Comparison of ENCODE assay signal across 8 cellular contexts in the genomic region with DNA sequence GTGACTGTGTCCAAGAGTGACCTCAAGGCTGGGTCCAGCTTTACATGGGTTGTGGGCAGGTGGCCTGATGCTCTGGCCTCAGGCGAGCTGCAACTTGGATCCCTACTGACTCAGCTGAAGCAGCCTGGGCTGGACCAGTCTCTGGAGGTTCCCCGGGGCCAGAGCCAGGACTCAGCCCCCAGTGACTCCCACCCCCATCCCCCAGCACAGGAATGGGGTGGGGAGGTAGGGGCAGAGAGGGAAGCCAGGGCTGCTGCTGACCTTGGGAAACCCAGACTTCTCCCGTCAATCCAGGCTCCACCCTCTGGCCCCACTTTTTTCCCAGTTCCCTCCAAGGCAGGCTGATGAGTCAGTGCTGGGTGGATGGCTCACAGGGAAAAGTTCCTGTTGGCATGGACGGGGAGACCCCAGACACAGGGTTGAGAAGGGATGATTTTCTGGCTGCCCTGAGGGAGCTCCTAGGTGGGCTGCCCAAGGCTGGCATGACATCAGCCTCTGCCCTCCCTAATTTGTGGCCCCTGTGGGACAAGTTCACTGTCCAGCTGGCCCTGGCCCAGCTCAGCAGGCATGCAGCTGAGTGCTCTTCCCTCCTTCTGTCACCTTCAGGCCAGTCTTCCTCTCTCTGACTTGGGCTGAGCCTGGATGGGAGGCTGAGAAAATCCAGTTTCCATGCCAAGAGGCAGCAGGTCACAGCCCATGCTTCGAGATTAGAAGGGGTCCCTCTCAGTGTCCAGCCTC. TPM values are rescaled to one million over a fixed set of nuclear protein-coding genes. Genes with fewer than 3 reads are reported as not detected.
DNase-seq lines count a peak whose midpoint lies in the region; ATAC-seq and TF ChIP-seq lines count a peak whose summit lies in the region.

No MANE protein-coding gene starts in this region.

- peaks cover 7 to 70% (median 8%) of the 10 kb centered on the region in 3 donors for H3K36me3 Mint-ChIP-seq in CD8-positive, alpha-beta memory T cell
- peaks cover 33% of the 10 kb centered on the region for H3K36me3 Mint-ChIP-seq in activated naive CD8-positive, alpha-beta T cell treated with anti-CD3 and anti-CD28 coated beads, Interleukin-2, amount 10 ng/mL, durations not matched to agents 7 days and 5 days

- H3K9me3 ChIP-seq in CD8-positive, alpha-beta memory T cell (ENCODE audit: low read length), result no peaks in the 10 kb centered on the region
- no peaks in the 10 kb centered on the region for H3K9me3 ChIP-seq in right atrium auricular region

- peaks cover 70% of the 10 kb centered on the region for H3K4me1 ChIP-seq in CD8-positive, alpha-beta memory T cell (ENCODE audit: insufficient read depth, low read length)
- peaks cover 0 to 80% of the 10 kb centered on the region in 2 donors for H3K4me1 ChIP-seq in right atrium auricular region

- H3K36me3 ChIP-seq in CD8-positive, alpha-beta memory T cell (ENCODE audit: insufficient read depth, low read length), result peaks cover 45% of the 10 kb centered on the region
- peaks cover 42% of the 10 kb centered on the region for H3K36me3 ChIP-seq in right atrium auricular region

- H3K27ac Mint-ChIP-seq in CD8-positive, alpha-beta memory T cell, result peak overlapping the region; percentile 97 to 100 (median 99)
- H3K27ac Mint-ChIP-seq in activated naive CD8-positive, alpha-beta T cell treated with anti-CD3 and anti-CD28 coated beads, Interleukin-2, amount 10 ng/mL, durations not matched to agents 7 days and 5 days, result peak overlapping the region; percentile 98

- POLR2A ChIA-PET in CD8-positive, alpha-beta memory T cell (lab: Charles Lee), result interaction anchor here (1.0 to 4.4 kb wide), 5 partner anchors 9 to 38 kb away, joined by 3 to 45 read pairs (median 26); a partner anchor contains a TSS
- POLR2A ChIA-PET in activated naive CD8-positive, alpha-beta T cell treated with anti-CD3 and anti-CD28 coated beads, Interleukin-2, amount 10 ng/mL, durations not matched to agents 7 days and 5 days (lab: Charles Lee), result interaction anchor here (0.6 to 7.1 kb wide), 7 partner anchors 9 to 124 kb away, joined by 3 to 71 read pairs (median 14); a partner anchor contains a TSS

- peak overlapping the region; percentile 98 for H3K27ac ChIP-seq in CD8-positive, alpha-beta memory T cell (ENCODE audit: low read depth, low read length)
- peak overlapping the region; percentile 94 to 97 for H3K27ac ChIP-seq in right atrium auricular region

- peak overlapping the region; percentile 93 to 98 (median 95) for H3K4me3 Mint-ChIP-seq in CD8-positive, alpha-beta memory T cell
- peak overlapping the region; percentile 99 for H3K4me3 Mint-ChIP-seq in activated naive CD8-positive, alpha-beta T cell treated with anti-CD3 and anti-CD28 coated beads, Interleukin-2, amount 10 ng/mL, durations not matched to agents 7 days and 5 days

- CTCF ChIA-PET in CD8-positive, alpha-beta memory T cell (lab: Charles Lee), result interaction anchor here (0.8 to 11.1 kb wide), 5 partner anchors 10 to 42 kb away, joined by 3 to 160 read pairs (median 20); a partner anchor contains a TSS

- no peak for TF ChIP-seq CTCF in right atrium auricular region (IDR thresholded peaks at IDR 0.05)

- H3K27me3 ChIP-seq in CD8-positive, alpha-beta memory T cell (ENCODE audit: insufficient read depth, low read length, poor library complexity, severe bottlenecking), result no peaks in the 10 kb centered on the region
- no peaks in the 10 kb centered on the region for H3K27me3 ChIP-seq in right atrium auricular region

- H3K27me3 Mint-ChIP-seq in CD8-positive, alpha-beta memory T cell, result peaks cover 0 to 3% of the 10 kb centered on the region in 2 donors
- no peaks in the 10 kb centered on the region for H3K27me3 Mint-ChIP-seq in activated naive CD8-positive, alpha-beta T cell treated with anti-CD3 and anti-CD28 coated beads, Interleukin-2, amount 10 ng/mL, durations not matched to agents 7 days and 5 days

- peak in 1 of 5 donors; percentile 47 for DNase-seq in CD8-positive, alpha-beta memory T cell
- DNase-seq in HT-29 (ENCODE audit: low spot score) (peak; percentile 90), right atrium auricular region (ENCODE audit: low spot score) (peak; percentile 93), retina (peak; percentile 42), midbrain (lab: John Stamatoyannopoulos, UW) (no peak), SIG-M5 treated with dmso at 0.1 percent for 504 hours (lab: John Stamatoyannopoulos, UW; ENCODE audit: unreplicated experiment) (no peak), NCI-H2196 treated with DMSO at 0.1 percent for 48 hours (lab: John Stamatoyannopoulos, UW; ENCODE audit: unreplicated experiment) (no peak)
- DNase-seq in activated naive CD8-positive, alpha-beta T cell treated with anti-CD3 and anti-CD28 coated beads, Interleukin-2, amount 10 ng/mL, durations not matched to agents 7 days and 5 days, result no peak

- peak overlapping the region; percentile 99 for H3K4me3 ChIP-seq in CD8-positive, alpha-beta memory T cell (ENCODE audit: low read length)
- H3K4me3 ChIP-seq in right atrium auricular region, result peak overlapping the region; percentile 89 to 96

- no peak for ATAC-seq in activated naive CD8-positive, alpha-beta T cell treated with anti-CD3 and anti-CD28 coated beads, Interleukin-2, amount 10 ng/mL, durations not matched to agents 7 days and 5 days (ENCODE audit: low read depth)

- peaks cover 52 to 62% (median 57%) of the 10 kb centered on the region in 3 donors for H3K4me1 Mint-ChIP-seq in CD8-positive, alpha-beta memory T cell
- peaks cover 48% of the 10 kb centered on the region for H3K4me1 Mint-ChIP-seq in activated naive CD8-positive, alpha-beta T cell treated with anti-CD3 and anti-CD28 coated beads, Interleukin-2, amount 10 ng/mL, durations not matched to agents 7 days and 5 days

- H3K9me3 Mint-ChIP-seq in CD8-positive, alpha-beta memory T cell, result no peaks in the 10 kb centered on the region
- H3K9me3 Mint-ChIP-seq in activated naive CD8-positive, alpha-beta T cell treated with anti-CD3 and anti-CD28 coated beads, Interleukin-2, amount 10 ng/mL, durations not matched to agents 7 days and 5 days, result no peaks in the 10 kb centered on the region

RNA-seq across cellular contexts. Expression of a gene that starts 2.2 kb away (rescaled TPM):
- total RNA-seq in CD8-positive, alpha-beta memory T cell, result 10 to 100 TPM; 32.7 to 33.8 TPM
- polyA plus RNA-seq in CD8-positive, alpha-beta memory T cell, result 11.6 TPM
- total RNA-seq in HT-29 (2014; rRNA removed; shearing (Covaris generic)), result 99.3 and 105 TPM in 2 replicates
- total RNA-seq in activated naive CD8-positive, alpha-beta T cell treated with anti-CD3 and anti-CD28 coated beads, Interleukin-2, amount 10 ng/mL, durations not matched to agents 7 days and 5 days, result 10 to 100 TPM; 31.0 to 34.6 TPM
- total RNA-seq in right atrium auricular region, result 10 to 100 TPM in 1 of 2 donors, 1 to 10 TPM in 1; 9.4 to 13.5 TPM

RNA-seq across cellular contexts. Expression of a gene that starts 37.9 kb away (rescaled TPM):
- total RNA-seq in CD8-positive, alpha-beta memory T cell, result 100 to 1,000 TPM; 102 to 113 TPM
- polyA plus RNA-seq in CD8-positive, alpha-beta memory T cell, result 163 TPM
- total RNA-seq in HT-29 (2014; rRNA removed; shearing (Covaris generic)), result 23.5 and 52.8 TPM in 2 replicates
- total RNA-seq in activated naive CD8-positive, alpha-beta T cell treated with anti-CD3 and anti-CD28 coated beads, Interleukin-2, amount 10 ng/mL, durations not matched to agents 7 days and 5 days, result 10 to 100 TPM; 73.8 to 80.6 TPM
- 10 to 100 TPM; 50.4 to 61.0 TPM for total RNA-seq in right atrium auricular region

Comparison
In these comparisons a context has a peak if more than half of its experiments do, and no peak if none do; other contexts are left out.
1. DNase-seq: peak in HT-29 (single experiment), right atrium auricular region (single experiment) and retina (single experiment); none in activated naive CD8-positive, alpha-beta T cell treated with anti-CD3 and anti-CD28 coated beads, Interleukin-2, amount 10 ng/mL, durations not matched to agents 7 days and 5 days (single experiment), midbrain (single experiment), SIG-M5 treated with dmso at 0.1 percent for 504 hours (single experiment) and NCI-H2196 treated with DMSO at 0.1 percent for 48 hours (single experiment).